ENCODE assay signal across 17 cellular contexts in the genomic region with DNA sequence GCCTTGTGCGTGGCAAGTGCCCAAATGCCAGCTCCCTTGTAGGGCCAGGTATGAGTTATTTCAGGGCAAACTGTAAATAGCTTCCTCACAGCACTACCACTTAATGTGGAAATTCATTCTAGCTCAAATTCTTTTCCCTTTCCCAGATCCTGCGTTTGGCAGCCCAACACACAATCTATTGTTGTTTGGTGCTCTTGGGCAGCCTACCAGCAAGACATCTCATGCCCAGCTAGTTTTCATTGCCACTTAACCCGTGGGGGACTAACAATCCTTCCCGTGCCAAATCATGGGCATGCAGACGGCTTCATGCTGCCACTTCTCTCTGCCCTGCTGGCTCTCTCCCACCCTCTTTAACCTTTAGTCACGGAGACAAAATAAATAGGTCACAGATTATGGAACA.
DNase-seq lines count a peak whose midpoint lies in the region; ATAC-seq and TF ChIP-seq lines count a peak whose summit lies in the region.
"Had no signal": no experiment of that assay in that cellular context is flagged by ENCODE, and none has a peak within 500 bp of the region (broad histone marks: within the 10 kb centered on the region; RNA-seq: fewer than 3 reads in every experiment).

No MANE protein-coding gene starts in this region.

- no peak for ATAC-seq in activated CD8-positive, alpha-beta T cell treated with anti-CD3 and anti-CD28 coated beads, Interleukin-2, amount 10 ng/mL, durations not matched to agents 7 days and 5 days
- no peak for ATAC-seq in HG03280 (IDR thresholded peaks at IDR 0.05; ENCODE audit: unreplicated experiment)

- in situ Hi-C loops in G401 (cut with HindIII; ENCODE audit: low sequenced_read_pairs), result no loop called here

- H3K27ac Mint-ChIP-seq in activated CD8-positive, alpha-beta T cell treated with anti-CD3 and anti-CD28 coated beads, Interleukin-2, amount 10 ng/mL, durations not matched to agents 7 days and 5 days, result no peak overlapping the region
- no peak overlapping the region for H3K27ac Mint-ChIP-seq in activated naive CD4-positive, alpha-beta T cell treated with anti-CD3 and anti-CD28 coated beads for 36 hours
- H3K27ac Mint-ChIP-seq: activated naive CD8-positive, alpha-beta T cell; activated T-cell treated with anti-CD3 and anti-CD28 coated beads, Interleukin-2, amount 50 U/mL, for 24 hours had no signal

- DNase-seq in G401 (ENCODE audit: low spot score), result peak; percentile 67
- peak; percentile 10 for DNase-seq in NCI-H2196 treated with DMSO at 0.1 percent for 48 hours (lab: John Stamatoyannopoulos, UW; ENCODE audit: unreplicated experiment)
- peak in 7 of 10 donors; percentile 7 to 45 (median 34) for DNase-seq in dorsolateral prefrontal cortex
- peak in 7 of 10 donors; percentile 7 to 85 (median 28) for DNase-seq in posterior cingulate gyrus
- DNase-seq in activated CD8-positive, alpha-beta T cell treated with anti-CD3 and anti-CD28 coated beads, Interleukin-2, amount 10 ng/mL, durations not matched to agents 7 days and 5 days, result no peak
- no peak for DNase-seq in A172 (ENCODE audit: low spot score)
- no peak for DNase-seq in activated naive CD4-positive, alpha-beta T cell treated with anti-CD3 and anti-CD28 coated beads for 36 hours
- DNase-seq: activated CD4-positive, alpha-beta T cell treated with anti-CD3 and anti-CD28 coated beads, Interleukin-2, amount 50 U/mL, for 48 hours; activated T-cell treated with anti-CD3 and anti-CD28 coated beads, Interleukin-2, amount 50 U/mL, for 24 hours; central memory CD4-positive, alpha-beta T cell; effector memory CD4-positive, alpha-beta T cell; mesendoderm; MM.1S; stimulated activated CD4-positive, alpha-beta T cell treated with anti-CD3 and anti-CD28 coated beads, Interleukin-1b, Interleukin-23, amount 100 ng/mL, for 48 hours; SW 1271 had no signal

- no peaks in the 10 kb centered on the region for H3K36me3 Mint-ChIP-seq in activated CD8-positive, alpha-beta T cell treated with anti-CD3 and anti-CD28 coated beads, Interleukin-2, amount 10 ng/mL, durations not matched to agents 7 days and 5 days (ENCODE audit: low read depth)
- H3K36me3 Mint-ChIP-seq in activated naive CD4-positive, alpha-beta T cell treated with anti-CD3 and anti-CD28 coated beads for 36 hours (ENCODE audit: low read depth), result no peaks in the 10 kb centered on the region
- H3K36me3 Mint-ChIP-seq: activated naive CD8-positive, alpha-beta T cell had no signal

- intact Hi-C loops in dorsolateral prefrontal cortex (cut with DNase I) (no loop called here), posterior cingulate gyrus (cut with DNase I) (no loop called here)
- intact Hi-C loops in activated naive CD4-positive, alpha-beta T cell treated with anti-CD3 and anti-CD28 coated beads for 36 hours (cut with micrococcal nuclease), result no loop called here

- peak overlapping the region in 1 of 59 donors; percentile 2 for H3K4me3 ChIP-seq in dorsolateral prefrontal cortex

- CTCF ChIA-PET in activated CD8-positive, alpha-beta T cell treated with anti-CD3 and anti-CD28 coated beads, Interleukin-2, amount 10 ng/mL, durations not matched to agents 7 days and 5 days (lab: Charles Lee), result no interaction called here
- CTCF ChIA-PET in activated naive CD4-positive, alpha-beta T cell treated with anti-CD3 and anti-CD28 coated beads for 36 hours (lab: Charles Lee), result no interaction called here

- H3K27ac ChIP-seq in dorsolateral prefrontal cortex, result no peak overlapping the region

- POLR2A ChIA-PET in activated CD8-positive, alpha-beta T cell treated with anti-CD3 and anti-CD28 coated beads, Interleukin-2, amount 10 ng/mL, durations not matched to agents 7 days and 5 days (lab: Charles Lee), result no interaction called here

- no peaks in the 10 kb centered on the region for H3K27me3 Mint-ChIP-seq in activated CD8-positive, alpha-beta T cell treated with anti-CD3 and anti-CD28 coated beads, Interleukin-2, amount 10 ng/mL, durations not matched to agents 7 days and 5 days (ENCODE audit: low read depth)
- H3K27me3 Mint-ChIP-seq in activated naive CD4-positive, alpha-beta T cell treated with anti-CD3 and anti-CD28 coated beads for 36 hours (ENCODE audit: low read depth), result no peaks in the 10 kb centered on the region
- H3K27me3 Mint-ChIP-seq: activated naive CD8-positive, alpha-beta T cell; activated T-cell treated with anti-CD3 and anti-CD28 coated beads, Interleukin-2, amount 50 U/mL, for 24 hours had no signal

- no peak overlapping the region for H3K4me3 Mint-ChIP-seq in activated CD8-positive, alpha-beta T cell treated with anti-CD3 and anti-CD28 coated beads, Interleukin-2, amount 10 ng/mL, durations not matched to agents 7 days and 5 days
- H3K4me3 Mint-ChIP-seq in activated naive CD4-positive, alpha-beta T cell treated with anti-CD3 and anti-CD28 coated beads for 36 hours, result no peak overlapping the region
- H3K4me3 Mint-ChIP-seq: activated naive CD8-positive, alpha-beta T cell; activated T-cell treated with anti-CD3 and anti-CD28 coated beads, Interleukin-2, amount 50 U/mL, for 24 hours had no signal

- H3K4me1 Mint-ChIP-seq in activated CD8-positive, alpha-beta T cell treated with anti-CD3 and anti-CD28 coated beads, Interleukin-2, amount 10 ng/mL, durations not matched to agents 7 days and 5 days (ENCODE audit: low read depth), result no peaks in the 10 kb centered on the region
- H3K4me1 Mint-ChIP-seq in activated naive CD4-positive, alpha-beta T cell treated with anti-CD3 and anti-CD28 coated beads for 36 hours (ENCODE audit: low read depth), result no peaks in the 10 kb centered on the region

- no peaks in the 10 kb centered on the region for H3K27me3 ChIP-seq in dorsolateral prefrontal cortex

- TF ChIP-seq CTCF in dorsolateral prefrontal cortex (IDR thresholded peaks at IDR 0.05 in 54 of 56, conservative IDR thresholded peaks at IDR 0.05 in 2 of 56; ENCODE audit: low read depth in 1 of 56, partially characterized antibody in 56 of 56), result no peak

- H3K9me3 Mint-ChIP-seq in activated CD8-positive, alpha-beta T cell treated with anti-CD3 and anti-CD28 coated beads, Interleukin-2, amount 10 ng/mL, durations not matched to agents 7 days and 5 days (ENCODE audit: insufficient read depth), result no peaks in the 10 kb centered on the region
- peaks cover 10% of the 10 kb centered on the region for H3K9me3 Mint-ChIP-seq in activated naive CD4-positive, alpha-beta T cell treated with anti-CD3 and anti-CD28 coated beads for 36 hours

Comparison
In these comparisons a context has a peak if more than half of its experiments do, and no peak if none do; other contexts are left out.
1. DNase-seq: peak in G401 (single experiment), NCI-H2196 treated with DMSO at 0.1 percent for 48 hours (single experiment), dorsolateral prefrontal cortex (7 of 10) and posterior cingulate gyrus (7 of 10); none in activated CD8-positive, alpha-beta T cell treated with anti-CD3 and anti-CD28 coated beads, Interleukin-2, amount 10 ng/mL, durations not matched to agents 7 days and 5 days (single experiment), A172 (single experiment) and activated naive CD4-positive, alpha-beta T cell treated with anti-CD3 and anti-CD28 coated beads for 36 hours (single experiment).